In genomic region chr1:196361112-196361714, GRCh38 we compare ENCODE assay signal across 14 cellular contexts.
DNase-seq lines count a peak whose midpoint lies in the region; ATAC-seq, FAIRE-seq and TF ChIP-seq lines count a peak whose summit lies in the region.
"Had no signal": no experiment of that assay in that cellular context is flagged by ENCODE, and none has a peak within 500 bp of the region (broad histone marks: within the 10 kb centered on the region; RNA-seq: fewer than 3 reads in every experiment).

No MANE protein-coding gene starts in this region.

- no peak overlapping the region for H2AFZ ChIP-seq in astrocyte (ENCODE audit: low read depth, low read length)

- H3K36me3 ChIP-seq in astrocyte (ENCODE audit: insufficient read depth, low read length) (no peaks in the 10 kb centered on the region), left ventricle myocardium inferior (no peaks in the 10 kb centered on the region)
- H3K36me3 ChIP-seq: BE2C had no signal

- peaks cover 6% of the 10 kb centered on the region for H3K4me1 Mint-ChIP-seq in astrocyte (ENCODE audit: low read depth, unreplicated experiment)
- H3K4me1 Mint-ChIP-seq in stimulated activated effector memory CD8-positive, alpha-beta T cell treated with anti-CD3 and anti-CD28 coated beads, Interleukin-12 subunit alpha, Interleukin-12 subunit beta, amount 100 ng/mL, for 72 hours, result no peaks in the 10 kb centered on the region
- H3K4me1 Mint-ChIP-seq: stimulated activated memory B cell treated with anti-CD40 and anti-IgM and Interleukin-4, amounts not matched to agents 10 μg/mL and 1 μg/mL and 100 μg/mL, for 72 hours had no signal

- no peak overlapping the region for H3K9ac ChIP-seq in astrocyte (ENCODE audit: low read length)

- no peak overlapping the region for H3K27ac Mint-ChIP-seq in astrocyte (ENCODE audit: unreplicated experiment)
- H3K27ac Mint-ChIP-seq in stimulated activated effector memory CD8-positive, alpha-beta T cell treated with anti-CD3 and anti-CD28 coated beads, Interleukin-12 subunit alpha, Interleukin-12 subunit beta, amount 100 ng/mL, for 72 hours, result no peak overlapping the region
- H3K27ac Mint-ChIP-seq: HFFc6; stimulated activated memory B cell treated with anti-CD40 and anti-IgM and Interleukin-4, amounts not matched to agents 10 μg/mL and 1 μg/mL and 100 μg/mL, for 72 hours had no signal

- TF ChIP-seq CTCF in astrocyte (IDR thresholded peaks at IDR 0.05; ENCODE audit: insufficient read depth, low read depth, low read length) (no peak), left ventricle myocardium inferior (IDR thresholded peaks at IDR 0.05; ENCODE audit: borderline replicate concordance) (no peak)

- H3K4me3 Mint-ChIP-seq in astrocyte (ENCODE audit: unreplicated experiment), result no peak overlapping the region
- no peak overlapping the region for H3K4me3 Mint-ChIP-seq in stimulated activated effector memory CD8-positive, alpha-beta T cell treated with anti-CD3 and anti-CD28 coated beads, Interleukin-12 subunit alpha, Interleukin-12 subunit beta, amount 100 ng/mL, for 72 hours
- H3K4me3 Mint-ChIP-seq: HFFc6; stimulated activated memory B cell treated with anti-CD40 and anti-IgM and Interleukin-4, amounts not matched to agents 10 μg/mL and 1 μg/mL and 100 μg/mL, for 72 hours had no signal

- no peaks in the 10 kb centered on the region for H3K27me3 Mint-ChIP-seq in astrocyte (ENCODE audit: low read depth, unreplicated experiment)
- H3K27me3 Mint-ChIP-seq: stimulated activated memory B cell treated with anti-CD40 and anti-IgM and Interleukin-4, amounts not matched to agents 10 μg/mL and 1 μg/mL and 100 μg/mL, for 72 hours had no signal

- no peaks in the 10 kb centered on the region for H3K27me3 ChIP-seq in astrocyte (ENCODE audit: insufficient read depth, low read length)
- H3K27me3 ChIP-seq in left ventricle myocardium inferior (ENCODE audit: low read depth), result no peaks in the 10 kb centered on the region
- H3K27me3 ChIP-seq: BE2C had no signal

- no peaks in the 10 kb centered on the region for H3K36me3 Mint-ChIP-seq in astrocyte (ENCODE audit: low read depth, unreplicated experiment)
- H3K36me3 Mint-ChIP-seq in stimulated activated effector memory CD8-positive, alpha-beta T cell treated with anti-CD3 and anti-CD28 coated beads, Interleukin-12 subunit alpha, Interleukin-12 subunit beta, amount 100 ng/mL, for 72 hours, result no peaks in the 10 kb centered on the region
- H3K36me3 Mint-ChIP-seq: stimulated activated memory B cell treated with anti-CD40 and anti-IgM and Interleukin-4, amounts not matched to agents 10 μg/mL and 1 μg/mL and 100 μg/mL, for 72 hours had no signal

- peak; percentile 90 for ATAC-seq in left lobe of liver
- no peak for ATAC-seq in stimulated activated effector memory CD8-positive, alpha-beta T cell treated with anti-CD3 and anti-CD28 coated beads, Interleukin-12 subunit alpha, Interleukin-12 subunit beta, amount 100 ng/mL, for 72 hours
- ATAC-seq: stimulated activated memory B cell treated with anti-CD40 and anti-IgM and Interleukin-4, amounts not matched to agents 10 μg/mL and 1 μg/mL and 100 μg/mL, for 72 hours had no signal

- no peaks in the 10 kb centered on the region for H3K4me1 ChIP-seq in astrocyte (ENCODE audit: insufficient read depth, low read length)
- no peaks in the 10 kb centered on the region for H3K4me1 ChIP-seq in left ventricle myocardium inferior
- H3K4me1 ChIP-seq: BE2C had no signal

- DNase-seq in COR-L47 (lab: John Stamatoyannopoulos, UW), result peak; percentile 10
- DNase-seq in HPDE6-E6E7 (ENCODE audit: extremely low spot score), result peak; percentile 17
- peak; percentile 2 for DNase-seq in astrocyte (ENCODE audit: low read depth)
- peak; percentile 51 for DNase-seq in left lobe of liver (ENCODE audit: low spot score)
- no peak for DNase-seq in left ventricle myocardium inferior
- no peak for DNase-seq in stimulated activated effector memory CD8-positive, alpha-beta T cell treated with anti-CD3 and anti-CD28 coated beads, Interleukin-12 subunit alpha, Interleukin-12 subunit beta, amount 100 ng/mL, for 72 hours (ENCODE audit: low spot score in 2 of 2)
- DNase-seq in hypothalamus (lab: John Stamatoyannopoulos, UW), result no peak
- no peak for DNase-seq in NCI-H2227 treated with DMSO at 0.1 percent for 48 hours (lab: John Stamatoyannopoulos, UW)
- DNase-seq: BE2C, HFFc6 had no signal

- H4K20me1 ChIP-seq in astrocyte (ENCODE audit: insufficient read depth, low read length), result no peaks in the 10 kb centered on the region

- no peak for FAIRE-seq in astrocyte (lab: Jason Lieb, UNC)
- FAIRE-seq: colon, islet of Langerhans had no signal

- H3K79me2 ChIP-seq in astrocyte (ENCODE audit: insufficient read depth, low read length), result no peaks in the 10 kb centered on the region

- H3K9me3 ChIP-seq in astrocyte (ENCODE audit: insufficient read depth, low read depth, low read length) (no peaks in the 10 kb centered on the region), left ventricle myocardium inferior (replicated peaks) (no peaks in the 10 kb centered on the region)
- H3K9me3 ChIP-seq: BE2C had no signal

- H3K4me2 ChIP-seq in astrocyte (ENCODE audit: low read length), result no peak overlapping the region

- H3K4me3 ChIP-seq in astrocyte (ENCODE audit: insufficient read depth, low read depth, low read length), result no peak overlapping the region
- H3K4me3 ChIP-seq in left ventricle myocardium inferior, result no peak overlapping the region

- intact Hi-C loops in left ventricle myocardium inferior (cut with micrococcal nuclease), result no loop called here

- H3K27ac ChIP-seq in astrocyte (ENCODE audit: low read depth, low read length) (no peak overlapping the region), left ventricle myocardium inferior (replicated peaks) (no peak overlapping the region)
- H3K27ac ChIP-seq: VCaP had no signal

- no peaks in the 10 kb centered on the region for H3K9me3 Mint-ChIP-seq in astrocyte (ENCODE audit: unreplicated experiment)
- H3K9me3 Mint-ChIP-seq in stimulated activated effector memory CD8-positive, alpha-beta T cell treated with anti-CD3 and anti-CD28 coated beads, Interleukin-12 subunit alpha, Interleukin-12 subunit beta, amount 100 ng/mL, for 72 hours, result no peaks in the 10 kb centered on the region
- H3K9me3 Mint-ChIP-seq: HFFc6; stimulated activated memory B cell treated with anti-CD40 and anti-IgM and Interleukin-4, amounts not matched to agents 10 μg/mL and 1 μg/mL and 100 μg/mL, for 72 hours had no signal

Comparison
In these comparisons a context has a peak if more than half of its experiments do, and no peak if none do; other contexts are left out.
1. DNase-seq: peak in COR-L47 (single experiment), HPDE6-E6E7 (single experiment), astrocyte (single experiment) and left lobe of liver (single experiment); none in left ventricle myocardium inferior (single experiment), stimulated activated effector memory CD8-positive, alpha-beta T cell treated with anti-CD3 and anti-CD28 coated beads, Interleukin-12 subunit alpha, Interleukin-12 subunit beta, amount 100 ng/mL, for 72 hours (0 of 2), hypothalamus (0 of 51) and NCI-H2227 treated with DMSO at 0.1 percent for 48 hours (single experiment).